Comparison of ENCODE assay signal across 1 cellular context in genomic region chr5:95822038-95822407, GRCh38.
TF ChIP-seq lines count a peak whose summit lies in the region.

No MANE protein-coding gene starts in this region.

TF ChIP-seq in GM12878, 131 proteins besides CTCF, POLR2A, EP300 and RAD21 (continued from another document):
- TF ChIP-seq FOXK2 (IDR thresholded peaks at IDR 0.05): no peak
- no peak for TF ChIP-seq CHD1 (IDR thresholded peaks at IDR 0.05; ENCODE audit: low read depth, low read length)
- no peak for TF ChIP-seq ZNF207 (IDR thresholded peaks at IDR 0.05; ENCODE audit: borderline replicate concordance)
- peak; percentile 48; the same call in 1 of the 2 replicates for TF ChIP-seq TAF1 (IDR thresholded peaks at IDR 0.05; ENCODE audit: borderline replicate concordance, low read depth, low read length)
- no peak for TF ChIP-seq ZNF274 (IDR thresholded peaks at IDR 0.05; ENCODE audit: insufficient read depth, insufficient read length)
- TF ChIP-seq ATF2 (IDR thresholded peaks at IDR 0.05; ENCODE audit: low read length): no peak
- TF ChIP-seq RCOR1 (conservative IDR thresholded peaks at IDR 0.05; ENCODE audit: low read depth, low read length): no peak
- TF ChIP-seq PAX8 (IDR thresholded peaks at IDR 0.05): no peak
- TF ChIP-seq MTA2 (IDR thresholded peaks at IDR 0.05; ENCODE audit: low read depth): no peak
- no peak for TF ChIP-seq RFX5 (IDR thresholded peaks at IDR 0.05; ENCODE audit: low read depth, low read length)
- TF ChIP-seq NR2F1 (conservative IDR thresholded peaks at IDR 0.05): no peak
- TF ChIP-seq SUPT20H (IDR thresholded peaks at IDR 0.05; ENCODE audit: borderline replicate concordance, control insufficient read depth, low read depth, low read length): no peak
- TF ChIP-seq EED (IDR thresholded peaks at IDR 0.05; ENCODE audit: low read depth): 0 out of 2 replicates have a peak, but pooled peaks have one; percentile 4
- no peak for TF ChIP-seq LARP7 (IDR thresholded peaks at IDR 0.05)
- peak; percentile 57 for TF ChIP-seq MXI1 (IDR thresholded peaks at IDR 0.05; ENCODE audit: low read depth, low read length)
- TF ChIP-seq ETV6 (conservative IDR thresholded peaks at IDR 0.05 in 1 of 2, IDR thresholded peaks at IDR 0.05 in 1 of 2; ENCODE audit: borderline replicate concordance in 1 of 2, low read depth in 1 of 2): no peak
- TF ChIP-seq, protein P1, sequence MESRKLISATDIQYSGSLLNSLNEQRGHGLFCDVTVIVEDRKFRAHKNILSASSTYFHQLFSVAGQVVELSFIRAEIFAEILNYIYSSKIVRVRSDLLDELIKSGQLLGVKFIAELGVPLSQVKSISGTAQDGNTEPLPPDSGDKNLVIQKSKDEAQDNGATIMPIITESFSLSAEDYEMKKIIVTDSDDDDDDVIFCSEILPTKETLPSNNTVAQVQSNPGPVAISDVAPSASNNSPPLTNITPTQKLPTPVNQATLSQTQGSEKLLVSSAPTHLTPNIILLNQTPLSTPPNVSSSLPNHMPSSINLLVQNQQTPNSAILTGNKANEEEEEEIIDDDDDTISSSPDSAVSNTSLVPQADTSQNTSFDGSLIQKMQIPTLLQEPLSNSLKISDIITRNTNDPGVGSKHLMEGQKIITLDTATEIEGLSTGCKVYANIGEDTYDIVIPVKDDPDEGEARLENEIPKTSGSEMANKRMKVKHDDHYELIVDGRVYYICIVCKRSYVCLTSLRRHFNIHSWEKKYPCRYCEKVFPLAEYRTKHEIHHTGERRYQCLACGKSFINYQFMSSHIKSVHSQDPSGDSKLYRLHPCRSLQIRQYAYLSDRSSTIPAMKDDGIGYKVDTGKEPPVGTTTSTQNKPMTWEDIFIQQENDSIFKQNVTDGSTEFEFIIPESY (IDR thresholded peaks at IDR 0.05): no peak
- TF ChIP-seq NR2C1 (IDR thresholded peaks at IDR 0.05): no peak
- no peak; the same call in 1 of the 2 replicates for TF ChIP-seq CREB1 (IDR thresholded peaks at IDR 0.05; ENCODE audit: low read depth)
- TF ChIP-seq BMI1 (IDR thresholded peaks at IDR 0.05; ENCODE audit: borderline replicate concordance): no peak
- TF ChIP-seq MEF2A (IDR thresholded peaks at IDR 0.05; ENCODE audit: insufficient read depth, low read depth, low read length): no peak
- TF ChIP-seq, protein P2, sequence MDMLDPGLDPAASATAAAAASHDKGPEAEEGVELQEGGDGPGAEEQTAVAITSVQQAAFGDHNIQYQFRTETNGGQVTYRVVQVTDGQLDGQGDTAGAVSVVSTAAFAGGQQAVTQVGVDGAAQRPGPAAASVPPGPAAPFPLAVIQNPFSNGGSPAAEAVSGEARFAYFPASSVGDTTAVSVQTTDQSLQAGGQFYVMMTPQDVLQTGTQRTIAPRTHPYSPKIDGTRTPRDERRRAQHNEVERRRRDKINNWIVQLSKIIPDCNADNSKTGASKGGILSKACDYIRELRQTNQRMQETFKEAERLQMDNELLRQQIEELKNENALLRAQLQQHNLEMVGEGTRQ (IDR thresholded peaks at IDR 0.05; ENCODE audit: borderline replicate concordance, low read depth, low read length): no peak
- no peak for TF ChIP-seq SREBF2 (IDR thresholded peaks at IDR 0.05; ENCODE audit: low read length)
- TF ChIP-seq CUX1 (IDR thresholded peaks at IDR 0.05; ENCODE audit: insufficient replicate concordance, low read depth, low read length): no peak
- TF ChIP-seq MEF2B (IDR thresholded peaks at IDR 0.05; ENCODE audit: partially characterized antibody, poor library complexity, severe bottlenecking): peak; percentile 96
- peak; percentile 24; the same call in 1 of the 2 replicates for TF ChIP-seq POLR2AphosphoS5 (IDR thresholded peaks at IDR 0.05; ENCODE audit: low read length)
